ENCODE assay signal across 19 cellular contexts in genomic region chr10:71398991-71399375, GRCh38.
"Had no signal": no experiment of that assay in that cellular context is flagged by ENCODE, and none has a peak within 500 bp of the region (broad histone marks: within the 10 kb centered on the region; RNA-seq: fewer than 3 reads in every experiment).

No MANE protein-coding gene starts in this region.

- H3K27ac Mint-ChIP-seq: activated CD4-positive, alpha-beta T cell treated with anti-CD3 and anti-CD28 coated beads, Interleukin-2, amount 10 ng/mL, durations not matched to agents 24 days and 14 days; activated CD8-positive, alpha-beta T cell treated with anti-CD3 and anti-CD28 coated beads for 36 hours; activated naive CD8-positive, alpha-beta T cell treated with anti-CD3 and anti-CD28 coated beads for 36 hours; naive thymus-derived CD8-positive, alpha-beta T cell had no signal

- H3K27ac ChIP-seq: brain microvascular endothelial cell, esophagus squamous epithelium, tibial nerve, vagina had no signal

- H3K4me3 Mint-ChIP-seq: activated CD4-positive, alpha-beta T cell treated with anti-CD3 and anti-CD28 coated beads, Interleukin-2, amount 10 ng/mL, durations not matched to agents 24 days and 14 days; activated CD8-positive, alpha-beta T cell treated with anti-CD3 and anti-CD28 coated beads for 36 hours; activated naive CD8-positive, alpha-beta T cell treated with anti-CD3 and anti-CD28 coated beads for 36 hours; central memory CD8-positive, alpha-beta T cell had no signal

- DNase-seq: activated CD4-positive, alpha-beta T cell treated with anti-CD3 and anti-CD28 coated beads, Interleukin-2, amount 10 ng/mL, durations not matched to agents 24 days and 14 days; activated CD8-positive, alpha-beta T cell treated with anti-CD3 and anti-CD28 coated beads for 36 hours; activated gamma-delta T cell; activated naive CD8-positive, alpha-beta T cell treated with anti-CD3 and anti-CD28 coated beads for 36 hours; amygdala; brain microvascular endothelial cell; cortex of kidney; esophagus squamous epithelium; mesendoderm; naive thymus-derived CD8-positive, alpha-beta T cell; nucleus accumbens; retina; stimulated activated naive CD8-positive, alpha-beta T cell treated with anti-CD3 and anti-CD28 coated beads, Interleukin-15, Interleukin-2, amounts not matched to agents 100 U/mL and 50 U/mL, for 24 hours; T-helper 1 cell; T-helper 9 cell had no signal

- H3K36me3 ChIP-seq: brain microvascular endothelial cell, esophagus squamous epithelium, tibial nerve, vagina had no signal

- H3K27me3 ChIP-seq: vagina had no signal

- H3K9me3 Mint-ChIP-seq: activated CD4-positive, alpha-beta T cell treated with anti-CD3 and anti-CD28 coated beads, Interleukin-2, amount 10 ng/mL, durations not matched to agents 24 days and 14 days; activated CD8-positive, alpha-beta T cell treated with anti-CD3 and anti-CD28 coated beads for 36 hours; activated naive CD8-positive, alpha-beta T cell treated with anti-CD3 and anti-CD28 coated beads for 36 hours; central memory CD8-positive, alpha-beta T cell; naive thymus-derived CD8-positive, alpha-beta T cell had no signal

- H3K4me3 ChIP-seq: esophagus squamous epithelium, tibial nerve, vagina had no signal

- H3K9me3 ChIP-seq: esophagus squamous epithelium, tibial nerve, vagina had no signal

- H3K36me3 Mint-ChIP-seq: activated naive CD8-positive, alpha-beta T cell treated with anti-CD3 and anti-CD28 coated beads for 36 hours; naive thymus-derived CD8-positive, alpha-beta T cell had no signal

- ATAC-seq: activated CD8-positive, alpha-beta T cell treated with anti-CD3 and anti-CD28 coated beads for 36 hours; naive thymus-derived CD8-positive, alpha-beta T cell; SK-N-SH treated with all-trans-retinoic acid at 6 μM for 48 hours; stimulated activated naive CD8-positive, alpha-beta T cell treated with anti-CD3 and anti-CD28 coated beads, Interleukin-15, Interleukin-2, amounts not matched to agents 100 U/mL and 50 U/mL, for 24 hours had no signal
